Comparison of ENCODE assay signal across 8 cellular contexts in the genomic region with DNA sequence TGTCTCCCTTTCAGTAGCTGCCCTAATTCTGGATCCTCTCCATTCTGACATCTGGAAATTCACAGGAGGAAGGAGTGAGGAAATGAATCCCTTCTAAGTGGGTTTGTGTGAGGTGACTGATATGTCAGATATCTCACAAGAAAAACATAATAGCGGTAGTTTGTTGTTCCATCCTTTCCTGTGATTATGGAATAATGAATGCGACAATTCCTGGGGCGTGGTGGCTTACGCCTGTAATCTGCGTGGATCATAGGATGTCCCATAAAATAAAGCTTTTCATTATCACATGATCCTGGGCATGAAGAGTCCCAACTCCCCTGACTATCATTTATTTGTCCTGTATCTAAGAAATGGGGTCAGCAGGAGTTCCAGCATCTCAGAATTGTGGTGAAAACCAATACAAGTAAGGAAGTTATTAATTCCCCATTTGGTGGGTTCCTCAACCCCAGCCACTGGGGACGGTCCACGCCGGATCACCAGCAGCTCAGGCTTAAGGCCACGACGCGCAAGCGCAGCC. TPM values are rescaled to one million over a fixed set of nuclear protein-coding genes. Genes with fewer than 3 reads are reported as not detected.
DNase-seq lines count a peak whose midpoint lies in the region; ATAC-seq, FAIRE-seq and TF ChIP-seq lines count a peak whose summit lies in the region.

No MANE protein-coding gene starts in this region.

- H3K4me1 ChIP-seq in A549 (peaks cover 69% of the 10 kb centered on the region), mononuclear cell (ENCODE audit: insufficient read depth, low read length) (peaks cover 22% of the 10 kb centered on the region)

- CTCF ChIA-PET in A549 (lab: Yijun Ruan, JAX): interaction anchor here (0.9 to 1.2 kb wide), 4 partner anchors 11 to 107 kb away, joined by 3 to 5 read pairs (median 3); partner anchors contain the start of genes CAMLG and PCBD2

- H3K4me3 ChIP-seq in A549 (peak overlapping the region; percentile 84; the same call in 1 of the 3 replicates), HL-60 (replicated peaks; ENCODE audit: insufficient read depth, low read length) (peak overlapping the region; percentile 59; the same call in 1 of the 2 replicates), bronchial epithelial cell (ENCODE audit: low read depth, low read length) (peak overlapping the region; percentile 86), mononuclear cell (ENCODE audit: low read length) (peak overlapping the region; percentile 82)

- peak overlapping the region; percentile 94 to 98 for H3K27ac ChIP-seq in A549
- H3K27ac ChIP-seq in HL-60 (replicated peaks): peak overlapping the region; percentile 95

- peaks cover 2% of the 10 kb centered on the region for H3K36me3 ChIP-seq in bronchial epithelial cell (ENCODE audit: control insufficient read depth, insufficient read depth, low read length)

- H3K27me3 ChIP-seq in HL-60 (ENCODE audit: insufficient read depth, poor library complexity, severe bottlenecking) (no peaks in the 10 kb centered on the region), bronchial epithelial cell (ENCODE audit: control insufficient read depth, insufficient read depth, low read length) (no peaks in the 10 kb centered on the region), mononuclear cell (ENCODE audit: insufficient read depth, low read length) (no peaks in the 10 kb centered on the region)

- no peak for DNase-seq in A549 (ENCODE audit: low read depth in 1 of 2, low spot score in 1 of 2)
- no peak for DNase-seq in HL-60 (ENCODE audit: low read depth in 1 of 2, low spot score in 1 of 2)
- DNase-seq in bronchial epithelial cell (ENCODE audit: low read depth): no peak
- DNase-seq in retina: no peak
- no peak for DNase-seq in hypothalamus (lab: John Stamatoyannopoulos, UW)

- no peak for TF ChIP-seq RAD21 in A549 (conservative IDR thresholded peaks at IDR 0.05 in 1 of 2, IDR thresholded peaks at IDR 0.05 in 1 of 2)

- 12% methylated on average over 12 of the region's 12 CpGs for WGBS in A549 (ENCODE audit: missing lambda C conversion rate)

- ATAC-seq in A549: peak in 1 of 2 experiments; percentile 35; a peak in 4 of 6 replicates
- no peak for ATAC-seq in GM18519 (IDR thresholded peaks at IDR 0.05; ENCODE audit: low FRiP score, unreplicated experiment)
- no peak for ATAC-seq in HG03175 (IDR thresholded peaks at IDR 0.05; ENCODE audit: unreplicated experiment)

- no peak for TF ChIP-seq EP300 in A549 (IDR thresholded peaks at IDR 0.05)

- H3K4me2 ChIP-seq in A549: peak overlapping the region; percentile 62

- no peak for TF ChIP-seq POLR2A in A549 (IDR thresholded peaks at IDR 0.05; ENCODE audit: low read length)

- FAIRE-seq in A549 (lab: Jason Lieb, UNC): no peak
- FAIRE-seq in bronchial epithelial cell (lab: Jason Lieb, UNC): no peak

- no peak for TF ChIP-seq CTCF in A549 (IDR thresholded peaks at IDR 0.05)
- TF ChIP-seq CTCF in HL-60 (IDR thresholded peaks at IDR 0.05; ENCODE audit: insufficient read depth, low read length): no peak
- TF ChIP-seq CTCF in bronchial epithelial cell (IDR thresholded peaks at IDR 0.05; ENCODE audit: insufficient read depth, low read length, severe bottlenecking): no peak

- POLR2A ChIA-PET in A549 (lab: Yijun Ruan, JAX): interaction anchor here (0.5 to 1.3 kb wide), 18 partner anchors 8 to 669 kb away, joined by 3 to 15 read pairs (median 4); partner anchors contain the start of genes PCBD2, SKP1 and TXNDC15

- H3K9me3 ChIP-seq in A549: no peaks in the 10 kb centered on the region
- no peaks in the 10 kb centered on the region for H3K9me3 ChIP-seq in mononuclear cell (ENCODE audit: low read depth, low read length)

TF ChIP-seq in A549, 52 proteins besides CTCF, POLR2A, EP300 and RAD21:
- TF ChIP-seq CEBPB (IDR thresholded peaks at IDR 0.05): no peak

RNA-seq across cellular contexts. Expression of gene C5orf24, which starts 0.4 kb away (rescaled TPM):
- 44.6 and 53.7 TPM in 2 replicates for polyA plus RNA-seq in A549 (2011; rRNA removed)
- polyA plus RNA-seq in A549 (2012; cell fraction: cytosol; rRNA removed): 11.4 and 15.4 TPM in 2 replicates
- polyA plus RNA-seq in A549 (2012; cell fraction: nucleus; rRNA removed): 10.5 and 15.2 TPM in 2 replicates
- 22.9 to 27.6 TPM (median 27.0 TPM) in 3 replicates for polyA plus RNA-seq in A549 (2017; fragmentation: RNase III; extraction: RNeasy Plus Mini Kit Qiagen cat#74134 plus additional on column Dnase treatment)
- 28.4 and 38.1 TPM in 2 replicates for polyA minus RNA-seq in A549 (2011; rRNA and poly(A)+ RNA removed)
- total RNA-seq in bronchial epithelial cell: 22.6 and 23.8 TPM in 2 replicates
- 38.1 TPM for total RNA-seq in mononuclear cell

RNA-seq across cellular contexts. Expression of gene TXNDC15, which starts 28.8 kb away (rescaled TPM):
- 61.0 and 85.2 TPM in 2 replicates for polyA plus RNA-seq in A549 (2011; rRNA removed)
- polyA plus RNA-seq in A549 (2012; cell fraction: cytosol; rRNA removed): 71.2 and 76.9 TPM in 2 replicates
- 46.2 and 65.3 TPM in 2 replicates for polyA plus RNA-seq in A549 (2012; cell fraction: nucleus; rRNA removed)
- 71.1 to 81.0 TPM (median 76.7 TPM) in 3 replicates for polyA plus RNA-seq in A549 (2017; fragmentation: RNase III; extraction: RNeasy Plus Mini Kit Qiagen cat#74134 plus additional on column Dnase treatment)
- polyA minus RNA-seq in A549 (2011; rRNA and poly(A)+ RNA removed): 40.0 and 50.5 TPM in 2 replicates
- 45.2 and 45.8 TPM in 2 replicates for total RNA-seq in bronchial epithelial cell
- 16.4 TPM for total RNA-seq in mononuclear cell

RNA-seq across cellular contexts. Expression of gene PCBD2, which starts 59.5 kb away (rescaled TPM):
- polyA plus RNA-seq in A549 (2011; rRNA removed) (13.3 and 13.6 TPM in 2 replicates), A549 (2017; fragmentation: RNase III; extraction: RNeasy Plus Mini Kit Qiagen cat#74134 plus additional on column Dnase treatment) (9.5 to 10.9 TPM (median 10.2 TPM) in 3 replicates)
- polyA plus RNA-seq in A549 (2012; cell fraction: cytosol; rRNA removed): 8.2 and 9.2 TPM in 2 replicates
- polyA plus RNA-seq in A549 (2012; cell fraction: nucleus; rRNA removed): 4.4 and 7.0 TPM in 2 replicates
- 4.2 and 4.8 TPM in 2 replicates for polyA minus RNA-seq in A549 (2011; rRNA and poly(A)+ RNA removed)
- total RNA-seq in bronchial epithelial cell (6.8 and 6.9 TPM in 2 replicates), mononuclear cell (5.0 TPM)
